1 cellular context compared by ENCODE assay signal in the genomic region with DNA sequence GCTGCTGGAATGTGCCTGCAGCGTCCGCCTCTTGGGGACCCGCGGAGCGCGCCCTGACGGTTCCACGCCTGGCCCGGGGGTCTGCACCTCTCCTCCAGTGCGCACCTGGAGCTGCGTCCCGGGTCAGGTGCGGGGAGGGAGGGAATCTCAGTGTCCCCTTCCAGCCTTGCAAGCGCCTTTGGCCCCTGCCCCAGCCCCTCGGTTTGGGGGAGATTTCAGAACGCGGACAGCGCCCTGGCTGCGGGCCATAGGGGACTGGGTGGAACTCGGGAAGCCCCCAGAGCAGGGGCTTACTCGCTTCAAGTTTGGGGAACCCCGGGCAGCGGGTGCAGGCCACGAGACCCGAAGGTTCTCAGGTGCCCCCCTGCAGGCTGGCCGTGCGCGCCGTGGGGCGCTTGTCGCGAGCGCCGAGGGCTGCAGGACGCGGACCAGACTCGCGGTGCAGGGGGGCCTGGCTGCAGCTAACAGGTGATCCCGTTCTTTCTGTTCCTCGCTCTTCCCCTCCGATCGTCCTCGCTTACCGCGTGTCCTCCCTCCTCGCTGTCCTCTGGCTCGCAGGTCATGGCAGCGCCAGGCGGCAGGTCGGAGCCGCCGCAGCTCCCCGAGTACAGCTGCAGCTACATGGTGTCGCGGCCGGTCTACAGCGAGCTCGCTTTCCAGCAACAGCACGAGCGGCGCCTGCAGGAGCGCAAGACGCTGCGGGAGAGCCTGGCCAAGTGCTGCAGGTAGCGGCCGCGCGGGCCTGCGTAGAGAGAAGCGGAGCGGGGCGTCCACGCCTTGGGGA.
TF ChIP-seq lines count a peak whose summit lies in the region.

No MANE protein-coding gene starts in this region.

TF ChIP-seq in SK-N-SH, 30 proteins besides CTCF, POLR2A, EP300 and RAD21 (continued from another document):
- TF ChIP-seq, protein P1, sequence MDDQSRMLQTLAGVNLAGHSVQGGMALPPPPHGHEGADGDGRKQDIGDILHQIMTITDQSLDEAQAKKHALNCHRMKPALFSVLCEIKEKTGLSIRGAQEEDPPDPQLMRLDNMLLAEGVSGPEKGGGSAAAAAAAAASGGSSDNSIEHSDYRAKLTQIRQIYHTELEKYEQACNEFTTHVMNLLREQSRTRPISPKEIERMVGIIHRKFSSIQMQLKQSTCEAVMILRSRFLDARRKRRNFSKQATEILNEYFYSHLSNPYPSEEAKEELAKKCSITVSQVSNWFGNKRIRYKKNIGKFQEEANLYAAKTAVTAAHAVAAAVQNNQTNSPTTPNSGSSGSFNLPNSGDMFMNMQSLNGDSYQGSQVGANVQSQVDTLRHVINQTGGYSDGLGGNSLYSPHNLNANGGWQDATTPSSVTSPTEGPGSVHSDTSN (IDR thresholded peaks at IDR 0.05), result no peak
- TF ChIP-seq ZBTB33 (IDR thresholded peaks at IDR 0.05; ENCODE audit: borderline replicate concordance, low read depth) (no peak), SIN3A (IDR thresholded peaks at IDR 0.05; ENCODE audit: borderline replicate concordance, low read depth, low read length) (no peak), EZH2phosphoT487 (IDR thresholded peaks at IDR 0.05; ENCODE audit: borderline replicate concordance, low read depth) (no peak)
